In the genomic region with DNA sequence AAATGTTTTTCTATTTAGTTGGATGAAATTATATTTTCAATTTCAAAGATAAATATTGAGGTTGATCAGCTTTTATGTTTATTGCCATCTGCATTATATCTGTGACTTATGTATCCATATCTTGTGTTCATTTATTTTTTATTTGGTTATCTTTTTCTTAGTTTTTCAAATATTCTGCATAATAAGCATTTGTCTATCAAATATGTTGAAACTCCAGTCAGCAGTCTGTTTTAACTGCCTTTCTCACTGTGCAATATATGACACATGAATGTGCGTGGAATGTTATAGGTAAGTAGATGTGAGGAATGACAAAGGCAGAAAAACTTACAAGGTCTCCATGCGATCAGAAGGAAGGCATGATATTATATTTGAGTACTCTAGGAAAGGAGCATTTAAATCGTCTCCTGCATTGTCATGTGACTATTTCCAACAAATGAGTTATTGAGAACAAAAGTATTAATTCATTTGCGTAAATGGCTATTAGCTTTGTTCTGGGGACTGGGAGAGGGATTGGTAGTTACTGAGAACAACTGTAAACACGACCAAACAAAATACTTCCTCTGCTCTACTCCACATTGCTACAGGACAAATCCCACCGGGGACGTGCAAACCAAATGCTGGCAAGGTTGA, we compare ENCODE assay signal across 23 cellular contexts.
"Had no signal": no experiment of that assay in that cellular context is flagged by ENCODE, and none has a peak within 500 bp of the region (broad histone marks: within the 10 kb centered on the region; RNA-seq: fewer than 3 reads in every experiment).

No MANE protein-coding gene starts in this region.

- H3K4me3 Mint-ChIP-seq: dendritic cell treated with granulocyte-macrophage colony-stimulating factor and Interleukin-4, amounts not matched to agents 40 ng/mL and 50 ng/mL, for 4 days; effector memory CD8-positive, alpha-beta T cell; endodermal cell had no signal

- DNase-seq: colonic mucosa; cortex of kidney; effector CD8-positive, alpha-beta T cell; effector memory CD8-positive, alpha-beta T cell; endodermal cell; erythroblast; esophagus squamous epithelium; foreskin fibroblast; foreskin melanocyte; gastrocnemius medialis; glutamatergic neuron; head of caudate nucleus; heart right ventricle; hippocampal formation; left cardiac atrium; left lung; left ventricle myocardium superior; lower lobe of right lung; mesendoderm; midbrain had no signal

- H3K9me3 Mint-ChIP-seq: dendritic cell treated with granulocyte-macrophage colony-stimulating factor and Interleukin-4, amounts not matched to agents 40 ng/mL and 50 ng/mL, for 4 days; effector memory CD8-positive, alpha-beta T cell; endodermal cell had no signal

- H3K27ac ChIP-seq: colonic mucosa, epithelial cell of prostate, esophagus squamous epithelium, gastrocnemius medialis, heart right ventricle, left lung, lower lobe of right lung had no signal

- H3K27me3 Mint-ChIP-seq: dendritic cell treated with granulocyte-macrophage colony-stimulating factor and Interleukin-4, amounts not matched to agents 40 ng/mL and 50 ng/mL, for 4 days; effector memory CD8-positive, alpha-beta T cell had no signal

- H3K4me3 ChIP-seq: colonic mucosa, esophagus squamous epithelium, gastrocnemius medialis, heart right ventricle, left lung, lower lobe of right lung had no signal

- H3K36me3 ChIP-seq: colonic mucosa, esophagus squamous epithelium, gastrocnemius medialis, heart right ventricle, left lung, lower lobe of right lung had no signal

- H3K27me3 ChIP-seq: colonic mucosa, esophagus squamous epithelium, gastrocnemius medialis, heart right ventricle, left lung had no signal

- H3K4me1 ChIP-seq: colonic mucosa, esophagus squamous epithelium, gastrocnemius medialis, heart right ventricle, left lung, lower lobe of right lung had no signal

- H3K27ac Mint-ChIP-seq: dendritic cell treated with granulocyte-macrophage colony-stimulating factor and Interleukin-4, amounts not matched to agents 40 ng/mL and 50 ng/mL, for 4 days; effector memory CD8-positive, alpha-beta T cell; endodermal cell had no signal

- H3K9me3 ChIP-seq: colonic mucosa, esophagus squamous epithelium, gastrocnemius medialis, heart right ventricle, left lung, lower lobe of right lung had no signal

- ATAC-seq: effector memory CD8-positive, alpha-beta T cell; esophagus mucosa; gastrocnemius medialis; heart right ventricle; left cardiac atrium; left lung; left ventricle myocardium superior; lower lobe of right lung had no signal
